Comparison of ENCODE assay signal across 14 cellular contexts in the genomic region with DNA sequence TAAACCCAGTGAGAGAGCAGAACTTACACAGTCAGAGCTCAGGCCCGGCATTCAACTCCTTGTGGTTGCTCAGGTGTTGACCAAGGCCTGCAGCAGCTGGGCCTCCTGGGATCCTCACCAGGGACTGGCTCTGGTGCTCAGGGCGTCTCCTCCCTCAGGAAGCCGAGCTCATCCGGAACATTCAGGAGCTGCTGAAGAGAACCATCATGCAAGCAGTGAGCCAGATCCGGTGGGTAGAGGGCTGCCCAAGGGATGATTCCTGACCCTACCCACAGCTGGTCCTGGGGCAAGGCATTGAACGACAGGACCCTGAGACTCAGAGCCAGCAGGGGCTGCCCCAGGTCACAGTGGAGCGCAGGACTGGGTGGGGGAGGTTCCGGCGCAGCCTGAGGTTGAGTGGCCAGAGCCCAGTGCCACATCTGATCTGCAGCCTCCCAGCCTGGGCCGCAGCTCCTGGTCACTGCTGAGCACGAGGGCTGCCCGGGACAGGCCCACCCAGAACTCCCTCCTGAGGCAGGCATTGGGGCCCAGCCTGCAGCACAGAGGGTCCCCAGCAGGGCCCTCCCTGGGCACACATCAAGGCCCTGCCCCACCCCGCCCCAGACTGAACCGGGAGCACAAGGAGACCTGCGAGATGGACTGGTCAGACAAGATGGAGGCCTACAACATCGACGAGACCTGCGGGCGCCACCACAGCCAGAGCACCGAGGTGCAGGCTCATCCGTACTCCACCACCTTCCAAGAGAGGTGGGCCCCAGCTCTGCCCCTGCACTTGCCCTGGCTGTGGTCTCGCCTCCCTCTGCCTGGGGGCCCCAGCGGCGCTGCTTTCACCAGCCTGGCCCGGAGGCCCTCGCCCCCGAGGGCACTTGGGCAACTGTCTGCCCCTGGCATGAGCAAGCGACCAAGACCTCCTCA. TPM values are rescaled to one million over a fixed set of nuclear protein-coding genes. Genes with fewer than 3 reads are reported as not detected.
DNase-seq lines count a peak whose midpoint lies in the region; ATAC-seq and TF ChIP-seq lines count a peak whose summit lies in the region.
"Had no signal": no experiment of that assay in that cellular context is flagged by ENCODE, and none has a peak within 500 bp of the region (broad histone marks: within the 10 kb centered on the region; RNA-seq: fewer than 3 reads in every experiment).

No MANE protein-coding gene starts in this region.

- no peak overlapping the region for H3K4me3 Mint-ChIP-seq in activated CD8-positive, alpha-beta memory T cell treated with anti-CD3 and anti-CD28 coated beads, Interleukin-2, amount 10 ng/mL, durations not matched to agents 7 days and 5 days
- H3K4me3 Mint-ChIP-seq in type B pancreatic cell (no peak overlapping the region), progenitor cell of endocrine pancreas (ENCODE audit: low read depth) (no peak overlapping the region)
- H3K4me3 Mint-ChIP-seq: activated naive CD4-positive, alpha-beta T cell treated with anti-CD3 and anti-CD28 coated beads, Interleukin-2, amount 50 U/mL, for 24 hours had no signal

- peak; percentile 54 for DNase-seq in activated CD8-positive, alpha-beta memory T cell treated with anti-CD3 and anti-CD28 coated beads for 24 hours
- DNase-seq in activated CD8-positive, alpha-beta memory T cell treated with anti-CD3 and anti-CD28 coated beads, Interleukin-2, amount 50 U/mL, for 4 hours, result no peak
- peak; percentile 25 for DNase-seq in activated CD8-positive, alpha-beta memory T cell treated with anti-CD3 and anti-CD28 coated beads, Interleukin-2, amount 10 ng/mL, durations not matched to agents 7 days and 5 days
- DNase-seq in type B pancreatic cell (ENCODE audit: extremely low spot score, unreplicated experiment) (peak; percentile 62), omental fat pad (ENCODE audit: low spot score) (no peak), progenitor cell of endocrine pancreas (ENCODE audit: low spot score, unreplicated experiment) (no peak), NCI-H1930 (lab: John Stamatoyannopoulos, UW) (no peak)
- DNase-seq: brain microvascular endothelial cell had no signal

- no peak overlapping the region for H3K27ac Mint-ChIP-seq in activated CD8-positive, alpha-beta memory T cell treated with anti-CD3 and anti-CD28 coated beads, Interleukin-2, amount 10 ng/mL, durations not matched to agents 7 days and 5 days
- H3K27ac Mint-ChIP-seq in type B pancreatic cell (no peak overlapping the region), progenitor cell of endocrine pancreas (no peak overlapping the region)
- H3K27ac Mint-ChIP-seq: activated naive CD4-positive, alpha-beta T cell treated with anti-CD3 and anti-CD28 coated beads, Interleukin-2, amount 50 U/mL, for 24 hours had no signal

- ATAC-seq in HG03159 (IDR thresholded peaks at IDR 0.05; ENCODE audit: unreplicated experiment) (peak; percentile 13), omental fat pad (ENCODE audit: low FRiP score) (no peak)
- no peak for ATAC-seq in activated CD8-positive, alpha-beta memory T cell treated with anti-CD3 and anti-CD28 coated beads, Interleukin-2, amount 10 ng/mL, durations not matched to agents 7 days and 5 days

- H3K36me3 Mint-ChIP-seq in activated CD8-positive, alpha-beta memory T cell treated with anti-CD3 and anti-CD28 coated beads, Interleukin-2, amount 10 ng/mL, durations not matched to agents 7 days and 5 days, result no peaks in the 10 kb centered on the region
- H3K36me3 Mint-ChIP-seq in type B pancreatic cell, result no peaks in the 10 kb centered on the region
- no peaks in the 10 kb centered on the region for H3K36me3 Mint-ChIP-seq in progenitor cell of endocrine pancreas (ENCODE audit: insufficient read depth)
- H3K36me3 Mint-ChIP-seq: activated naive CD4-positive, alpha-beta T cell treated with anti-CD3 and anti-CD28 coated beads, Interleukin-2, amount 50 U/mL, for 24 hours had no signal

- CTCF ChIA-PET in activated CD8-positive, alpha-beta memory T cell treated with anti-CD3 and anti-CD28 coated beads, Interleukin-2, amount 10 ng/mL, durations not matched to agents 7 days and 5 days (lab: Charles Lee), result interaction anchor here (1.0 to 1.5 kb wide), 5 partner anchors 9 to 249 kb away, joined by 3 to 9 read pairs (median 3); no protein-coding TSS in a partner anchor

- H3K27me3 Mint-ChIP-seq in activated CD8-positive, alpha-beta memory T cell treated with anti-CD3 and anti-CD28 coated beads, Interleukin-2, amount 10 ng/mL, durations not matched to agents 7 days and 5 days, result peaks cover 10% of the 10 kb centered on the region
- peaks cover 3% of the 10 kb centered on the region for H3K27me3 Mint-ChIP-seq in type B pancreatic cell
- peaks cover 4% of the 10 kb centered on the region for H3K27me3 Mint-ChIP-seq in progenitor cell of endocrine pancreas

- H3K4me1 Mint-ChIP-seq in activated CD8-positive, alpha-beta memory T cell treated with anti-CD3 and anti-CD28 coated beads, Interleukin-2, amount 10 ng/mL, durations not matched to agents 7 days and 5 days, result no peaks in the 10 kb centered on the region
- no peaks in the 10 kb centered on the region for H3K4me1 Mint-ChIP-seq in type B pancreatic cell (ENCODE audit: unreplicated experiment)
- peaks cover 2% of the 10 kb centered on the region for H3K4me1 Mint-ChIP-seq in progenitor cell of endocrine pancreas (ENCODE audit: low read depth)
- H3K4me1 Mint-ChIP-seq: activated naive CD4-positive, alpha-beta T cell treated with anti-CD3 and anti-CD28 coated beads, Interleukin-2, amount 50 U/mL, for 24 hours had no signal

- no peak for TF ChIP-seq CTCF in type B pancreatic cell (conservative IDR thresholded peaks at IDR 0.05)
- TF ChIP-seq CTCF in omental fat pad (IDR thresholded peaks at IDR 0.05), result no peak
- no peak for TF ChIP-seq CTCF in progenitor cell of endocrine pancreas (IDR thresholded peaks at IDR 0.05; ENCODE audit: unreplicated experiment)

- H3K9me3 Mint-ChIP-seq in activated CD8-positive, alpha-beta memory T cell treated with anti-CD3 and anti-CD28 coated beads, Interleukin-2, amount 10 ng/mL, durations not matched to agents 7 days and 5 days (ENCODE audit: low read depth), result no peaks in the 10 kb centered on the region
- no peaks in the 10 kb centered on the region for H3K9me3 Mint-ChIP-seq in type B pancreatic cell
- no peaks in the 10 kb centered on the region for H3K9me3 Mint-ChIP-seq in progenitor cell of endocrine pancreas (ENCODE audit: low read depth)
- H3K9me3 Mint-ChIP-seq: activated naive CD4-positive, alpha-beta T cell treated with anti-CD3 and anti-CD28 coated beads, Interleukin-2, amount 50 U/mL, for 24 hours had no signal

RNA-seq across cellular contexts. Expression of a gene that starts 2.4 kb away (rescaled TPM):
- not detected for total RNA-seq in activated CD8-positive, alpha-beta memory T cell treated with anti-CD3 and anti-CD28 coated beads, Interleukin-2, amount 10 ng/mL, durations not matched to agents 7 days and 5 days
- total RNA-seq in type B pancreatic cell (ENCODE audit: low replicate concordance), result 0.34 TPM in 1 of 2 replicates, not detected in the other
- not detected for total RNA-seq in omental fat pad
- 0.29 and 0.34 TPM in 2 replicates for total RNA-seq in progenitor cell of endocrine pancreas
- total RNA-seq: Daoy, fibroblast of lung, hepatocyte, RPMI7951 had no signal

Comparison
In these comparisons a context has a peak if more than half of its experiments do, and no peak if none do; other contexts are left out.
1. DNase-seq: peak in activated CD8-positive, alpha-beta memory T cell treated with anti-CD3 and anti-CD28 coated beads for 24 hours (single experiment), activated CD8-positive, alpha-beta memory T cell treated with anti-CD3 and anti-CD28 coated beads, Interleukin-2, amount 10 ng/mL, durations not matched to agents 7 days and 5 days (single experiment) and type B pancreatic cell (single experiment); none in activated CD8-positive, alpha-beta memory T cell treated with anti-CD3 and anti-CD28 coated beads, Interleukin-2, amount 50 U/mL, for 4 hours (single experiment), omental fat pad (single experiment), progenitor cell of endocrine pancreas (single experiment) and NCI-H1930 (0 of 2).